26 cellular contexts compared by ENCODE assay signal in genomic region chr16:29658693-29659092, GRCh38. TPM values are rescaled to one million over a fixed set of nuclear protein-coding genes. Genes with fewer than 3 reads are reported as not detected.
"Had no signal": no experiment of that assay in that cellular context is flagged by ENCODE, and none has a peak within 500 bp of the region (broad histone marks: within the 10 kb centered on the region; RNA-seq: fewer than 3 reads in every experiment).

No MANE protein-coding gene starts in this region.

- H3K9me3 ChIP-seq: esophagus squamous epithelium, gastrocnemius medialis, left ventricle myocardium inferior, neutrophil, ovary, prostate gland, thyroid gland, upper lobe of right lung had no signal

- H3K9me3 Mint-ChIP-seq: activated CD4-positive, alpha-beta T cell treated with anti-CD3 and anti-CD28 coated beads, Interleukin-2, amount 10 ng/mL, durations not matched to agents 24 days and 14 days; activated T-cell treated with anti-CD3 and anti-CD28 coated beads, Interleukin-2, amount 50 U/mL, for 72 hours; mesothelial cell of epicardium; natural killer cell treated with Interleukin-12 subunit alpha and Interleukin-12 subunit beta and Interleukin-15 and Interleukin-18, amount 100 ng/mL, for 72 hours had no signal

- H3K27me3 Mint-ChIP-seq: activated CD4-positive, alpha-beta T cell treated with anti-CD3 and anti-CD28 coated beads, Interleukin-2, amount 10 ng/mL, durations not matched to agents 24 days and 14 days; natural killer cell treated with Interleukin-12 subunit alpha and Interleukin-12 subunit beta and Interleukin-15 and Interleukin-18, amount 100 ng/mL, for 72 hours had no signal

- DNase-seq: activated CD4-positive, alpha-beta T cell treated with anti-CD3 and anti-CD28 coated beads, Interleukin-2, amount 10 ng/mL, durations not matched to agents 24 days and 14 days; activated CD8-positive, alpha-beta memory T cell treated with anti-CD3 and anti-CD28 coated beads, Interleukin-2, amount 50 U/mL, for 4 hours; activated effector memory CD4-positive, alpha-beta T cell treated with Interleukin-2 at 50 U/mL for 16 hours; activated naive CD4-positive, alpha-beta T cell treated with anti-CD3 and anti-CD28 coated beads, Interleukin-2, amount 50 U/mL, for 16 hours; activated T-cell treated with anti-CD3 and anti-CD28 coated beads, Interleukin-2, amount 50 U/mL, for 72 hours; amygdala; cerebellar nuclear complex; esophagus squamous epithelium; gastrocnemius medialis; hippocampal formation; kidney glomerular epithelial cell; left ventricle myocardium inferior; ovary; stimulated activated CD4-positive, alpha-beta T cell treated with anti-CD3 and anti-CD28 coated beads, Interleukin-4, amount 100 ng/mL, for 24 hours; stimulated activated naive CD4-positive, alpha-beta T cell treated with Interleukin-2 at 50 U/mL for 16 hours; substantia nigra; SW 1271; thyroid gland; upper lobe of right lung had no signal

- H3K36me3 Mint-ChIP-seq: mesothelial cell of epicardium; natural killer cell treated with Interleukin-12 subunit alpha and Interleukin-12 subunit beta and Interleukin-15 and Interleukin-18, amount 100 ng/mL, for 72 hours had no signal

- H3K4me3 ChIP-seq: coronary artery, esophagus squamous epithelium, gastrocnemius medialis, left ventricle myocardium inferior, ovary, prostate gland, thyroid gland, upper lobe of right lung had no signal

- H3K27ac ChIP-seq: coronary artery, esophagus squamous epithelium, gastrocnemius medialis, left ventricle myocardium inferior, neutrophil, ovary, prostate gland, thyroid gland, upper lobe of right lung had no signal

- H3K4me3 Mint-ChIP-seq: activated CD4-positive, alpha-beta T cell treated with anti-CD3 and anti-CD28 coated beads, Interleukin-2, amount 10 ng/mL, durations not matched to agents 24 days and 14 days; activated T-cell treated with anti-CD3 and anti-CD28 coated beads, Interleukin-2, amount 50 U/mL, for 72 hours; mesothelial cell of epicardium; natural killer cell treated with Interleukin-12 subunit alpha and Interleukin-12 subunit beta and Interleukin-15 and Interleukin-18, amount 100 ng/mL, for 72 hours had no signal

- ATAC-seq: activated T-cell treated with anti-CD3 and anti-CD28 coated beads, Interleukin-2, amount 50 U/mL, for 72 hours; gastrocnemius medialis; natural killer cell treated with Interleukin-12 subunit alpha and Interleukin-12 subunit beta and Interleukin-15 and Interleukin-18, amount 100 ng/mL, for 72 hours; upper lobe of right lung had no signal

- H3K27me3 ChIP-seq: esophagus squamous epithelium, gastrocnemius medialis, neutrophil, ovary, thyroid gland, upper lobe of right lung had no signal

- H3K4me1 ChIP-seq: esophagus squamous epithelium, gastrocnemius medialis, left ventricle myocardium inferior, prostate gland, thyroid gland, upper lobe of right lung had no signal

- H3K36me3 ChIP-seq: esophagus squamous epithelium, gastrocnemius medialis, left ventricle myocardium inferior, neutrophil, ovary, prostate gland, thyroid gland, upper lobe of right lung had no signal

- H3K27ac Mint-ChIP-seq: activated CD4-positive, alpha-beta T cell treated with anti-CD3 and anti-CD28 coated beads, Interleukin-2, amount 10 ng/mL, durations not matched to agents 24 days and 14 days; activated T-cell treated with anti-CD3 and anti-CD28 coated beads, Interleukin-2, amount 50 U/mL, for 72 hours; mesothelial cell of epicardium had no signal

RNA-seq across cellular contexts. Expression of gene SPN, which starts 4.4 kb away (rescaled TPM):
- total RNA-seq: bronchial epithelial cell, lung microvascular endothelial cell had no signal
